In the genomic region with DNA sequence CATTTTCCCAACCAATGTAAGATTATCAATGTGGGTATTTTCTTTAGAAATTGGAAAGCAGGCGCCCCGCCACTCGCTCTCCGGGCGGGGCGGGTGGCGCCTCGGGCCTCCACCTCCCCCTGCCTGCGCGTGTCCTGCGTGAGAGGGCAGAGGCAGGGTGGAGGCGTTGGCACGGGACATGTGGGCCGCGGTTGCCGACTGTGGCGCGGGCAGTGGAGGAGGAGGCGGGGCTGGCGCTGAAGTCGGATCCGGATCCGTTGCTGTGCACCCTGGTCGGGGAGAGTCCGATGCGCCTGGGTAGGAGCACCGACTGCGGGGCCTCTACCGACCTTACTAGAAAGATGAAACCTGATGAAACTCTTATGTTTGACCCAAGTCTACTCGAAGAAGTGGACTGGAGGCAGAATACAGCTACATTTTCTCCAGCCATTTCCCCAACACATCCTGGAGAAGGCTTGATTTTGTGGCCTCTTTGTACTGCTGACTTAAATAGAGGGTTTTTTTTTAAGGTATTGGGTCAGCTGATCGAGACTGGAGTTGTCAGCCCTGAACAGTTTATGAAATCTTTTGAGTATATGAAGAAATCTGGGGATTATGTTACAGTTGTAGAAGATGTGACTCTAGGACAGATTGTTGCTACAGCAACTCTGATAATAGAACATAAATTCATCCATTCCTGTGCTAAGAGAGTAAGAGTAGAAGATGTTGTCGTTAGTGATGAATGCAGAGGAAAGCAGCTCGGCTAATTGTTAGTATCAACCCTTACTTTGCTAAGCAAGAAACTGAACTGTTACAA, we compare ENCODE assay signal across 15 cellular contexts. TPM values are rescaled to one million over a fixed set of nuclear protein-coding genes. Genes with fewer than 3 reads are reported as not detected.
DNase-seq lines count a peak whose midpoint lies in the region; ATAC-seq and TF ChIP-seq lines count a peak whose summit lies in the region.
"Had no signal": no experiment of that assay in that cellular context is flagged by ENCODE, and none has a peak within 500 bp of the region (broad histone marks: within the 10 kb centered on the region; RNA-seq: fewer than 3 reads in every experiment).

No MANE protein-coding gene starts in this region.

- no peak overlapping the region for H3K9ac ChIP-seq in neural progenitor cell

- H3K4me1 ChIP-seq in neural progenitor cell = no peaks in the 10 kb centered on the region
- H3K4me1 ChIP-seq: upper lobe of left lung had no signal

- H3K4me1 Mint-ChIP-seq in neural progenitor cell = no peaks in the 10 kb centered on the region
- peaks cover 0 to 3% of the 10 kb centered on the region in 2 donors for H3K4me1 Mint-ChIP-seq in effector memory CD8-positive, alpha-beta T cell (ENCODE audit: low read depth in 2 of 2)
- H3K4me1 Mint-ChIP-seq: activated naive CD8-positive, alpha-beta T cell treated with anti-CD3 and anti-CD28 coated beads, Interleukin-2, amount 10 ng/mL, durations not matched to agents 7 days and 5 days; naive B cell had no signal

- DNase-seq in AG09319 (ENCODE audit: extremely low read depth, low read depth) = peak; percentile 62
- DNase-seq in M059J (ENCODE audit: low read depth) = peak; percentile 43
- peak; percentile 95 for DNase-seq in dedifferentiated amniotic fluid mesenchymal stem cell (ENCODE audit: extremely low spot score)
- no peak for DNase-seq in neural progenitor cell (ENCODE audit: low spot score)
- DNase-seq in NCI-H1694 treated with DMSO at 0.1 percent for 48 hours (lab: John Stamatoyannopoulos, UW) = no peak
- no peak for DNase-seq in effector memory CD8-positive, alpha-beta T cell
- DNase-seq: activated CD8-positive, alpha-beta memory T cell treated with anti-CD3 and anti-CD28 coated beads, Interleukin-2, amount 10 ng/mL, durations not matched to agents 7 days and 5 days; activated naive CD8-positive, alpha-beta T cell treated with anti-CD3 and anti-CD28 coated beads, Interleukin-2, amount 10 ng/mL, durations not matched to agents 7 days and 5 days; CD4-positive, alpha-beta memory T cell; Kasumi-1; naive B cell; NCI-H446 treated with DMSO at 0.1 percent for 48 hours had no signal

- peaks cover 10% of the 10 kb centered on the region for H3K36me3 Mint-ChIP-seq in neural progenitor cell
- peaks cover 19% of the 10 kb centered on the region for H3K36me3 Mint-ChIP-seq in effector memory CD8-positive, alpha-beta T cell (ENCODE audit: insufficient read depth)

- H3K27me3 ChIP-seq in neural progenitor cell = no peaks in the 10 kb centered on the region
- H3K27me3 ChIP-seq: upper lobe of left lung had no signal

- TF ChIP-seq CTCF in AG09319 (IDR thresholded peaks at IDR 0.05; ENCODE audit: low read depth, low read length) = no peak
- TF ChIP-seq CTCF in neural progenitor cell (IDR thresholded peaks at IDR 0.05) = no peak

- H3K4me3 ChIP-seq in neural progenitor cell = no peak overlapping the region
- H3K4me3 ChIP-seq: upper lobe of left lung had no signal

- no peaks in the 10 kb centered on the region for H4K20me1 ChIP-seq in neural progenitor cell (ENCODE audit: low read depth)

- H3K4me3 Mint-ChIP-seq in neural progenitor cell = no peak overlapping the region
- H3K4me3 Mint-ChIP-seq in effector memory CD8-positive, alpha-beta T cell = no peak overlapping the region
- H3K4me3 Mint-ChIP-seq: activated CD8-positive, alpha-beta memory T cell treated with anti-CD3 and anti-CD28 coated beads, Interleukin-2, amount 10 ng/mL, durations not matched to agents 7 days and 5 days; activated naive CD8-positive, alpha-beta T cell treated with anti-CD3 and anti-CD28 coated beads, Interleukin-2, amount 10 ng/mL, durations not matched to agents 7 days and 5 days; CD4-positive, alpha-beta memory T cell; naive B cell had no signal

- H2AFZ ChIP-seq in neural progenitor cell (replicated peaks) = no peak overlapping the region

- ATAC-seq in effector memory CD8-positive, alpha-beta T cell (replicated peaks) = no peak
- ATAC-seq in GM18498 (IDR thresholded peaks at IDR 0.05; ENCODE audit: unreplicated experiment) (no peak), HG03139 (IDR thresholded peaks at IDR 0.05; ENCODE audit: unreplicated experiment) (no peak)
- ATAC-seq: activated CD8-positive, alpha-beta memory T cell treated with anti-CD3 and anti-CD28 coated beads, Interleukin-2, amount 10 ng/mL, durations not matched to agents 7 days and 5 days had no signal

- peak overlapping the region; percentile 37 for H3K27ac ChIP-seq in neural progenitor cell
- H3K27ac ChIP-seq: upper lobe of left lung had no signal

- H3K79me2 ChIP-seq in neural progenitor cell (ENCODE audit: low read depth) = peaks cover 17% of the 10 kb centered on the region

- H3K9me3 ChIP-seq in neural progenitor cell (ENCODE audit: low read depth) = no peaks in the 10 kb centered on the region
- H3K9me3 ChIP-seq: upper lobe of left lung had no signal

- no peaks in the 10 kb centered on the region for H3F3A ChIP-seq in neural progenitor cell (ENCODE audit: low read depth)

- no peak overlapping the region for H3K27ac Mint-ChIP-seq in neural progenitor cell
- H3K27ac Mint-ChIP-seq in effector memory CD8-positive, alpha-beta T cell = no peak overlapping the region
- H3K27ac Mint-ChIP-seq: activated CD8-positive, alpha-beta memory T cell treated with anti-CD3 and anti-CD28 coated beads, Interleukin-2, amount 10 ng/mL, durations not matched to agents 7 days and 5 days; activated naive CD8-positive, alpha-beta T cell treated with anti-CD3 and anti-CD28 coated beads, Interleukin-2, amount 10 ng/mL, durations not matched to agents 7 days and 5 days; naive B cell had no signal

- no peaks in the 10 kb centered on the region for H3K27me3 Mint-ChIP-seq in neural progenitor cell (ENCODE audit: insufficient read depth, low read depth)
- no peaks in the 10 kb centered on the region for H3K27me3 Mint-ChIP-seq in effector memory CD8-positive, alpha-beta T cell
- H3K27me3 Mint-ChIP-seq: activated CD8-positive, alpha-beta memory T cell treated with anti-CD3 and anti-CD28 coated beads, Interleukin-2, amount 10 ng/mL, durations not matched to agents 7 days and 5 days; activated naive CD8-positive, alpha-beta T cell treated with anti-CD3 and anti-CD28 coated beads, Interleukin-2, amount 10 ng/mL, durations not matched to agents 7 days and 5 days; CD4-positive, alpha-beta memory T cell; naive B cell had no signal

- no peaks in the 10 kb centered on the region for H3K9me3 Mint-ChIP-seq in neural progenitor cell
- H3K9me3 Mint-ChIP-seq in effector memory CD8-positive, alpha-beta T cell = no peaks in the 10 kb centered on the region
- H3K9me3 Mint-ChIP-seq: activated naive CD8-positive, alpha-beta T cell treated with anti-CD3 and anti-CD28 coated beads, Interleukin-2, amount 10 ng/mL, durations not matched to agents 7 days and 5 days; CD4-positive, alpha-beta memory T cell; naive B cell had no signal

- no peak overlapping the region for H3K4me2 ChIP-seq in neural progenitor cell

- peaks cover 23% of the 10 kb centered on the region for H3K36me3 ChIP-seq in neural progenitor cell

RNA-seq across cellular contexts. Expression of a gene that starts 37.9 kb away (rescaled TPM):
- 17.5 and 22.8 TPM in 2 replicates for total RNA-seq in M059J (2014; rRNA removed; shearing (Covaris generic))
- total RNA-seq in neural progenitor cell (ENCODE audit: low replicate concordance) = 61.3 and 97.9 TPM in 2 replicates

RNA-seq across cellular contexts. Expression of a gene that starts 38.0 kb away (rescaled TPM):
- total RNA-seq in M059J (2014; rRNA removed; shearing (Covaris generic)) = 76.3 and 81.1 TPM in 2 replicates
- 98.8 and 171 TPM in 2 replicates for total RNA-seq in neural progenitor cell (ENCODE audit: low replicate concordance)

RNA-seq across cellular contexts. Expression of a gene that starts 59.6 kb away (rescaled TPM):
- total RNA-seq in M059J (2014; rRNA removed; shearing (Covaris generic)) = 6.2 and 13.4 TPM in 2 replicates
- total RNA-seq in neural progenitor cell (ENCODE audit: low replicate concordance) = 29.6 and 51.5 TPM in 2 replicates

Comparison
In these comparisons a context has a peak if more than half of its experiments do, and no peak if none do; other contexts are left out.
1. DNase-seq: peak in AG09319 (single experiment), M059J (single experiment) and dedifferentiated amniotic fluid mesenchymal stem cell (single experiment); none in neural progenitor cell (single experiment), NCI-H1694 treated with DMSO at 0.1 percent for 48 hours (single experiment) and effector memory CD8-positive, alpha-beta T cell (0 of 3).